8 cellular contexts compared by ENCODE assay signal in the genomic region with DNA sequence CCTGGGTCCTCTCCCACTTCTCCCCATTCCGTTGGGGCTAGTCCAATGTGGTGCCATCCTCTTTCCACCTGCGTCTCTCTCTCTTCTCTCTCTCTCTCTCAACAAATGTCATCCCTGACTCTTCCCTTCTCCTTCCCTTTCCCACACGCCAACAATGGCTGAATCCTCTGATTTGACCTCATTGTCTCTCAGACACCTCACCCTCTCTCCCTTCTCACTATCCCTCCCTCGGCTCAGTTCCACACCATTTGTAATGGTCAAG. TPM values are rescaled to one million over a fixed set of nuclear protein-coding genes. Genes with fewer than 3 reads are reported as not detected.
A peak's percentile ranks its signal among the peaks of the same experiment; 100 is the strongest.
DNase-seq lines count a peak whose midpoint lies in the region; ATAC-seq and TF ChIP-seq lines count a peak whose summit lies in the region.

No MANE protein-coding gene starts in this region.

- H3K9me3 Mint-ChIP-seq in brain (no peaks in the 10 kb centered on the region), mesothelial cell of epicardium (no peaks in the 10 kb centered on the region)

- H3K27ac ChIP-seq in left ventricle myocardium inferior (replicated peaks) (peak overlapping the region; percentile 92), aorta (ENCODE audit: low read depth in 1 of 2, low read length in 2 of 2) (peak overlapping the region in 1 of 2 donors; percentile 46)

- no peak for TF ChIP-seq CTCF in left ventricle myocardium inferior (IDR thresholded peaks at IDR 0.05; ENCODE audit: borderline replicate concordance)
- no peak for TF ChIP-seq CTCF in brain (conservative IDR thresholded peaks at IDR 0.05)
- TF ChIP-seq CTCF in mesothelial cell of epicardium (IDR thresholded peaks at IDR 0.05; ENCODE audit: unreplicated experiment), result no peak

- DNase-seq in left ventricle myocardium inferior, result no peak
- no peak for DNase-seq in Right ventricle myocardium superior
- no peak for DNase-seq in mesothelial cell of epicardium (ENCODE audit: low spot score in 2 of 2, unreplicated experiment in 2 of 2)
- no peak for DNase-seq in aorta
- DNase-seq in activated effector memory CD4-positive, alpha-beta T cell treated with Interleukin-2 at 50 U/mL for 16 hours, result no peak

- no peak for ATAC-seq in Right ventricle myocardium superior (ENCODE audit: poor library complexity)
- ATAC-seq in aorta (ENCODE audit: low FRiP score), result no peak
- no peak for ATAC-seq in GM18907 (IDR thresholded peaks at IDR 0.05; ENCODE audit: unreplicated experiment)
- no peak for ATAC-seq in HG03175 (IDR thresholded peaks at IDR 0.05; ENCODE audit: unreplicated experiment)

- WGBS in aorta, 2 donors, result 57 to 66% methylated on average over 4 of the region's 4 CpGs

- peaks cover 25% of the 10 kb centered on the region for H3K4me1 ChIP-seq in left ventricle myocardium inferior
- H3K4me1 ChIP-seq in aorta (ENCODE audit: control insufficient read depth in 1 of 2, insufficient read depth in 2 of 2, low read length in 2 of 2), result no peaks in the 10 kb centered on the region

- intact Hi-C loops in left ventricle myocardium inferior (cut with micrococcal nuclease), result no loop called here
- intact Hi-C loops in Right ventricle myocardium superior (cut with DNase I), result no loop called here
- intact Hi-C loops in aorta (cut with DNase I), result no loop called here

- peak overlapping the region; percentile 94 to 100 (median 97) for H3K27ac Mint-ChIP-seq in brain
- H3K27ac Mint-ChIP-seq in mesothelial cell of epicardium, result peak overlapping the region; percentile 95

- peaks cover 6% of the 10 kb centered on the region for H3K27me3 Mint-ChIP-seq in brain
- H3K27me3 Mint-ChIP-seq in mesothelial cell of epicardium (ENCODE audit: low read depth), result no peaks in the 10 kb centered on the region

- H3K27me3 ChIP-seq in left ventricle myocardium inferior (ENCODE audit: low read depth) (no peaks in the 10 kb centered on the region), aorta (ENCODE audit: control insufficient read depth in 1 of 2, insufficient read depth in 2 of 2, low read length in 1 of 2) (no peaks in the 10 kb centered on the region)

- peak overlapping the region; percentile 84 for H3K4me3 ChIP-seq in left ventricle myocardium inferior
- peak overlapping the region; percentile 29 to 30 for H3K4me3 ChIP-seq in aorta (ENCODE audit: low read length in 2 of 2)

- H3K36me3 ChIP-seq in left ventricle myocardium inferior (peaks cover under 1% of the 10 kb centered on the region), aorta (ENCODE audit: control insufficient read depth in 1 of 2, insufficient read depth in 2 of 2, low read length in 1 of 2) (no peaks in the 10 kb centered on the region)

- H3K4me3 Mint-ChIP-seq in brain (peak overlapping the region; percentile 89 to 98 (median 92)), mesothelial cell of epicardium (peak overlapping the region; percentile 89)

- H3K4me1 Mint-ChIP-seq in brain (peaks cover 31% of the 10 kb centered on the region), mesothelial cell of epicardium (peaks cover 6% of the 10 kb centered on the region)

- H3K36me3 Mint-ChIP-seq in brain (peaks cover 10% of the 10 kb centered on the region), mesothelial cell of epicardium (no peaks in the 10 kb centered on the region)

- H3K9me3 ChIP-seq in left ventricle myocardium inferior (replicated peaks), result no peaks in the 10 kb centered on the region
- H3K9me3 ChIP-seq in aorta (ENCODE audit: control insufficient read depth, low read length), result no peaks in the 10 kb centered on the region

RNA-seq across cellular contexts. Expression of gene ZNF18, which starts 0.6 kb away (rescaled TPM):
- total RNA-seq in left ventricle myocardium inferior (4.0 TPM), Right ventricle myocardium superior (4.0 TPM), mesothelial cell of epicardium (9.8 to 11.1 TPM (median 10.1 TPM) in 3 replicates), aorta (1 to 10 TPM; 5.6 to 9.2 TPM)
- polyA plus RNA-seq in brain (ENCODE audit: insufficient read depth, low read depth, low replicate concordance) (3.9 TPM), aorta (10 to 100 TPM in 1 of 2 donors, 1 to 10 TPM in 1; 2.9 to 10.5 TPM)

RNA-seq across cellular contexts. Expression of gene MAP2K4, which starts 22.8 kb away (rescaled TPM):
- total RNA-seq in left ventricle myocardium inferior, result 28.5 TPM
- 29.6 TPM for total RNA-seq in Right ventricle myocardium superior
- 12.8 TPM for polyA plus RNA-seq in brain (ENCODE audit: insufficient read depth, low read depth, low replicate concordance)
- 57.5 to 58.7 TPM (median 57.9 TPM) in 3 replicates for total RNA-seq in mesothelial cell of epicardium
- total RNA-seq in aorta, result 10 to 100 TPM; 34.3 to 39.3 TPM
- polyA plus RNA-seq in aorta, result 10 to 100 TPM in 1 of 2 donors, 1 to 10 TPM in 1; 9.3 to 13.4 TPM
